8 cellular contexts compared by ENCODE assay signal in the genomic region with DNA sequence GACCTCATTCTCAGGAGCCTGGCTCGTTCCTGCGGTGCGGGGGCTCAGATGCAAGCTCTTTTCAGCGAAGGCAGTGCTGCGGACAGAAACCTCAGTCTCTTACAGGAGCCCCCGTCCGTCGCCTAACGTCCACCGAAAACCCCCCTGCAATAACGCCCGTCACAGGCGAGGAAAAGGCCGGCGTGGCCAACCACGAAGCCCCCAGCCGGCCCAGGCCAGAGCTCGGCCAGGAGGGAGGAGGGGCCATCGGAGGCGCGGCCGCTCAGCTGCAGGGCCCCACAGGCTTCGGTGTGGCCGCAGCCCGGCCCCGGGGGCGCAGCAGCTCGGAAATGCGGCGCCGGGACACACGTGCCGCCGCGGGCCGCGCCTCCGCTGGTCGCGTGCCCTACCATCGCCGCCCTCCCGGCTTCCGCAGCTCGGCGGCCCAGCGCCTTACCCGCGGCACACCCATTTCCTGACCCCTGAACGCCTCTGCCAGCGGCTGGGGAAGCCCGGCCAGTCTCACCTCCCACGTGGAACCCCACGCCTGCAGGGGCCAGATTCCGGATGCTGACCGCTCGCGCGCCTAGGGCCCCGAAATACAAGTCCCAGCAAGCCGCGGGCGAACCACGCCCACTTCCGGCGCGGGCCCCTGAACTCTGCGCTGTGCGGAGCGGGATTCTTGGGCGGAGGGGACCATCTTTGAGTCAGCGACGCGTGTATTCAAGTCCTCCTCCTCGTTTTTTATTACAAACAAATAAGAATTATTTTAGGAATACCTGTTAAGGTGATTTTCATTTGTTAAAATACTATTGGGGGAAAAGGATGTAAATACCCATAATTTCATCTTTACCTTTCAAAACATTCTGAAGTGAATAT. TPM values are rescaled to one million over a fixed set of nuclear protein-coding genes. Genes with fewer than 3 reads are reported as not detected.
A peak's percentile ranks its signal among the peaks of the same experiment; 100 is the strongest.
DNase-seq lines count a peak whose midpoint lies in the region; ATAC-seq and TF ChIP-seq lines count a peak whose summit lies in the region.

TSS of gene ZNF239 (minus strand) at position 582 of the 858 bp plus-strand sequence. CDS start 16,537 bp downstream, outside the sequence.

- H3K36me3 Mint-ChIP-seq in nephron progenitor cell (ENCODE audit: low read depth), result peaks cover 20% of the 10 kb centered on the region

- intact Hi-C loops in PC-9 (cut with micrococcal nuclease; ENCODE audit: unreplicated experiment), result loop anchor here (10.0 kb wide), 1 partner anchor 1019 kb away; no protein-coding TSS in a partner anchor

- peak; percentile 88 for ATAC-seq in HG03280 (IDR thresholded peaks at IDR 0.05; ENCODE audit: unreplicated experiment)

- peaks cover 12% of the 10 kb centered on the region; the same call in 1 of the 2 replicates for H3K4me1 ChIP-seq in PC-9 (replicated peaks; ENCODE audit: insufficient read depth)

- peak within 1 kb of the TSS; percentile 87 for H3K4me3 Mint-ChIP-seq in nephron progenitor cell

- peak; percentile 45 for TF ChIP-seq POLR2A in GM18951 (IDR thresholded peaks at IDR 0.05; ENCODE audit: extremely low read depth, insufficient read depth, insufficient read length)

- peak within 1 kb of the TSS; percentile 90 for H3K27ac Mint-ChIP-seq in nephron progenitor cell

- no peak within 1 kb of the TSS for H3K27ac ChIP-seq in PC-9

- POLR2A ChIA-PET in PC-9 (lab: Charles Lee; ENCODE audit: unreplicated experiment), result no interaction called here

- 0 out of 2 replicates have a peak, but pooled peaks cover 3% of the 10 kb centered on the region for H3K36me3 ChIP-seq in PC-9 (ENCODE audit: low read depth)

- no peaks in the 10 kb centered on the region for H3K9me2 ChIP-seq in PC-9 (ENCODE audit: insufficient read depth)

- CTCF ChIA-PET in PC-9 (lab: Charles Lee), result no interaction called here

- TF ChIP-seq CTCF in PC-9 (conservative IDR thresholded peaks at IDR 0.05), result no peak
- no peak for TF ChIP-seq CTCF in fibroblast of villous mesenchyme (IDR thresholded peaks at IDR 0.05; ENCODE audit: insufficient read depth, low read depth, low read length)
- TF ChIP-seq CTCF in nephron progenitor cell (IDR thresholded peaks at IDR 0.05), result no peak

- 0 out of 2 replicates have a peak, but pooled peaks cover 3% of the 10 kb centered on the region for H3K9me3 ChIP-seq in PC-9 (ENCODE audit: insufficient read depth, low read depth)

- DNase-seq in AG08395 (ENCODE audit: low spot score), result peak; percentile 91
- DNase-seq in PC-9, result peak; percentile 67 to 80
- peak; percentile 94 for DNase-seq in activated effector memory CD4-positive, alpha-beta T cell treated with anti-CD3 and anti-CD28 coated beads, Interleukin-2, amount 50 U/mL, for 16 hours
- DNase-seq in fibroblast of villous mesenchyme (ENCODE audit: low read depth), result peak; percentile 88
- peak; percentile 74 for DNase-seq in nephron progenitor cell
- peak; percentile 79 for DNase-seq in stimulated activated naive CD4-positive, alpha-beta T cell treated with Interleukin-2 at 50 U/mL for 16 hours (lab: John Stamatoyannopoulos, UW)

- peak within 1 kb of the TSS; percentile 80 for H3K4me2 ChIP-seq in PC-9

- peaks cover 54% of the 10 kb centered on the region for H3K9me3 Mint-ChIP-seq in nephron progenitor cell

- H3K27me3 Mint-ChIP-seq in nephron progenitor cell (ENCODE audit: low read depth, poor library complexity), result peaks cover 12% of the 10 kb centered on the region

- peaks cover 21% of the 10 kb centered on the region for H3K4me1 Mint-ChIP-seq in nephron progenitor cell

- H3K27me3 ChIP-seq in PC-9 (ENCODE audit: insufficient read depth, low read depth), result no peaks in the 10 kb centered on the region

- no TSS peak for BruUV-seq in PC-9 (replicated peaks; lab: Mats Ljungman, UMichigan)

- peak within 1 kb of the TSS; percentile 87 for H2AFZ ChIP-seq in PC-9

- H3F3A ChIP-seq in PC-9 (ENCODE audit: insufficient read depth, low read depth), result peaks cover 6% of the 10 kb centered on the region; the same call in 1 of the 2 replicates

- no peaks in the 10 kb centered on the region for H4K20me1 ChIP-seq in PC-9 (ENCODE audit: insufficient read depth)

- in situ Hi-C loops in GM18951 (cut with MboI; ENCODE audit: low sequenced_read_pairs, unreplicated experiment), result no loop called here

- H3K4me3 ChIP-seq in PC-9 (peak within 1 kb of the TSS; percentile 75), fibroblast of villous mesenchyme (ENCODE audit: low read depth, low read length) (peak within 1 kb of the TSS; percentile 68)

- H3K79me2 ChIP-seq in PC-9 (ENCODE audit: low read depth), result no peaks in the 10 kb centered on the region

RNA-seq across cellular contexts. Expression of gene ZNF239, which starts in this region (rescaled TPM):
- total RNA-seq in PC-9 (2021) (3.3 and 3.7 TPM in 2 replicates), fibroblast of villous mesenchyme (4.2 and 6.5 TPM in 2 replicates)
